In the genomic region with DNA sequence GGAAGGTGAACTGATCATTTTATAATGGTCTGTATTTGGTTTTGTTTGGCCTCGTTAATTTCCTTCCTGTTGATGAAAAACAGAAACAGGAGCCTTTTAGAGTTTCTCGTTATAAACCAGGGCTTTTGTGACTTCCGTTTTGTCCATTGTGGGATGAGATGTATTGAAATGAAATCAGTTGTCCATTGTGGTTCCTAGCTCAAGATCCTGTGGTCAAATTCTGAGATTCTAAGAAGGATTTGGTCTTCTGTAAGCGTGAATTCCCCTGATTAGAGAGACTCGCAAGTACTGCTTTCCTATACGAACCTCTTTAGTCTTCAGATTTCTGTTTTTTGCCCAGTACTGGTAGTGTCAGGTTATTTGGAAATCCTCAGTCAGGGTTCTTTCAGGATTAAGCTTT, we compare ENCODE assay signal across 2 cellular contexts.
TF ChIP-seq lines count a peak whose summit lies in the region.

No MANE protein-coding gene starts in this region.

TF ChIP-seq in GM23338, 12 proteins besides CTCF, POLR2A, EP300 and RAD21 (continued from another document):
- TF ChIP-seq REST (IDR thresholded peaks at IDR 0.05; ENCODE audit: unreplicated experiment), result no peak
- TF ChIP-seq ZNF331 (CRISPR knock-in tag; IDR thresholded peaks at IDR 0.05; ENCODE audit: low read depth), result no peak
- TF ChIP-seq EZH2phosphoT487 (IDR thresholded peaks at IDR 0.05; ENCODE audit: unreplicated experiment), result no peak

TF ChIP-seq in WTC11, 78 proteins besides CTCF, POLR2A, EP300 and RAD21 (continued from another document):
- TF ChIP-seq ZNF532 (CRISPR knock-in tag; IDR thresholded peaks at IDR 0.05; ENCODE audit: borderline replicate concordance), result no peak
- TF ChIP-seq OVOL2 (CRISPR knock-in tag; IDR thresholded peaks at IDR 0.05; ENCODE audit: borderline replicate concordance), result no peak
- TF ChIP-seq ZBTB43 (CRISPR knock-in tag; IDR thresholded peaks at IDR 0.05), result no peak
- TF ChIP-seq E2F1 (CRISPR knock-in tag; IDR thresholded peaks at IDR 0.05), result no peak
- TF ChIP-seq MLX (CRISPR knock-in tag; IDR thresholded peaks at IDR 0.05), result no peak
- TF ChIP-seq, protein P1, sequence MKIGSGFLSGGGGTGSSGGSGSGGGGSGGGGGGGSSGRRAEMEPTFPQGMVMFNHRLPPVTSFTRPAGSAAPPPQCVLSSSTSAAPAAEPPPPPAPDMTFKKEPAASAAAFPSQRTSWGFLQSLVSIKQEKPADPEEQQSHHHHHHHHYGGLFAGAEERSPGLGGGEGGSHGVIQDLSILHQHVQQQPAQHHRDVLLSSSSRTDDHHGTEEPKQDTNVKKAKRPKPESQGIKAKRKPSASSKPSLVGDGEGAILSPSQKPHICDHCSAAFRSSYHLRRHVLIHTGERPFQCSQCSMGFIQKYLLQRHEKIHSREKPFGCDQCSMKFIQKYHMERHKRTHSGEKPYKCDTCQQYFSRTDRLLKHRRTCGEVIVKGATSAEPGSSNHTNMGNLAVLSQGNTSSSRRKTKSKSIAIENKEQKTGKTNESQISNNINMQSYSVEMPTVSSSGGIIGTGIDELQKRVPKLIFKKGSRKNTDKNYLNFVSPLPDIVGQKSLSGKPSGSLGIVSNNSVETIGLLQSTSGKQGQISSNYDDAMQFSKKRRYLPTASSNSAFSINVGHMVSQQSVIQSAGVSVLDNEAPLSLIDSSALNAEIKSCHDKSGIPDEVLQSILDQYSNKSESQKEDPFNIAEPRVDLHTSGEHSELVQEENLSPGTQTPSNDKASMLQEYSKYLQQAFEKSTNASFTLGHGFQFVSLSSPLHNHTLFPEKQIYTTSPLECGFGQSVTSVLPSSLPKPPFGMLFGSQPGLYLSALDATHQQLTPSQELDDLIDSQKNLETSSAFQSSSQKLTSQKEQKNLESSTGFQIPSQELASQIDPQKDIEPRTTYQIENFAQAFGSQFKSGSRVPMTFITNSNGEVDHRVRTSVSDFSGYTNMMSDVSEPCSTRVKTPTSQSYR (CRISPR knock-in tag; IDR thresholded peaks at IDR 0.05), result no peak
- TF ChIP-seq, protein P2, sequence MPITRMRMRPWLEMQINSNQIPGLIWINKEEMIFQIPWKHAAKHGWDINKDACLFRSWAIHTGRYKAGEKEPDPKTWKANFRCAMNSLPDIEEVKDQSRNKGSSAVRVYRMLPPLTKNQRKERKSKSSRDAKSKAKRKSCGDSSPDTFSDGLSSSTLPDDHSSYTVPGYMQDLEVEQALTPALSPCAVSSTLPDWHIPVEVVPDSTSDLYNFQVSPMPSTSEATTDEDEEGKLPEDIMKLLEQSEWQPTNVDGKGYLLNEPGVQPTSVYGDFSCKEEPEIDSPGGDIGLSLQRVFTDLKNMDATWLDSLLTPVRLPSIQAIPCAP (CRISPR knock-in tag; IDR thresholded peaks at IDR 0.05), result no peak
- no peak for TF ChIP-seq SMAD3 (CRISPR knock-in tag; IDR thresholded peaks at IDR 0.05; ENCODE audit: borderline replicate concordance)
- TF ChIP-seq ATF1 (CRISPR knock-in tag; IDR thresholded peaks at IDR 0.05), result no peak
- TF ChIP-seq, protein P3, sequence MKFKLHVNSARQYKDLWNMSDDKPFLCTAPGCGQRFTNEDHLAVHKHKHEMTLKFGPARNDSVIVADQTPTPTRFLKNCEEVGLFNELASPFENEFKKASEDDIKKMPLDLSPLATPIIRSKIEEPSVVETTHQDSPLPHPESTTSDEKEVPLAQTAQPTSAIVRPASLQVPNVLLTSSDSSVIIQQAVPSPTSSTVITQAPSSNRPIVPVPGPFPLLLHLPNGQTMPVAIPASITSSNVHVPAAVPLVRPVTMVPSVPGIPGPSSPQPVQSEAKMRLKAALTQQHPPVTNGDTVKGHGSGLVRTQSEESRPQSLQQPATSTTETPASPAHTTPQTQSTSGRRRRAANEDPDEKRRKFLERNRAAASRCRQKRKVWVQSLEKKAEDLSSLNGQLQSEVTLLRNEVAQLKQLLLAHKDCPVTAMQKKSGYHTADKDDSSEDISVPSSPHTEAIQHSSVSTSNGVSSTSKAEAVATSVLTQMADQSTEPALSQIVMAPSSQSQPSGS (CRISPR knock-in tag; IDR thresholded peaks at IDR 0.05; ENCODE audit: borderline replicate concordance, low read depth), result no peak
